Comparison of ENCODE assay signal across 27 cellular contexts in genomic region chr5:150190987-150191386, GRCh38. TPM values are rescaled to one million over a fixed set of nuclear protein-coding genes. Genes with fewer than 3 reads are reported as not detected.
"Had no signal": no experiment of that assay in that cellular context is flagged by ENCODE, and none has a peak within 500 bp of the region (broad histone marks: within the 10 kb centered on the region; RNA-seq: fewer than 3 reads in every experiment).

No MANE protein-coding gene starts in this region.

- H3K4me1 Mint-ChIP-seq: immature natural killer cell; memory B cell; naive B cell; stimulated activated naive CD8-positive, alpha-beta T cell treated with anti-CD3 and anti-CD28 coated beads, Interleukin-15, amount 100 ng/mL, for 72 hours had no signal

- H3K4me3 Mint-ChIP-seq: immature natural killer cell; memory B cell; stimulated activated naive B cell treated with anti-CD40 and anti-IgM and Interleukin-4, amounts not matched to agents 10 μg/mL and 1 μg/mL and 100 μg/mL, for 72 hours; stimulated activated naive CD8-positive, alpha-beta T cell treated with anti-CD3 and anti-CD28 coated beads, Interleukin-15, amount 100 ng/mL, for 72 hours had no signal

- H3K4me3 ChIP-seq: coronary artery, heart right ventricle, lower lobe of right lung, right atrium auricular region, sigmoid colon, skin epidermis, tibial nerve had no signal

- DNase-seq: effector memory CD4-positive, alpha-beta T cell; heart right ventricle; hypothalamus; immature natural killer cell; left ventricle myocardium inferior; lower lobe of right lung; naive B cell; sigmoid colon; stimulated activated CD4-positive, alpha-beta T cell treated with anti-CD3 and anti-CD28 coated beads, Interleukin-2, amount 100 ng/mL, for 24 hours; stimulated activated CD4-positive, alpha-beta T cell treated with anti-CD3 and anti-CD28 coated beads, Interleukin-4, amount 100 ng/mL, for 4 hours; stimulated activated naive B cell treated with anti-CD40 and anti-IgM and Interleukin-4, amounts not matched to agents 10 μg/mL and 1 μg/mL and 100 μg/mL, for 72 hours; stimulated activated naive CD8-positive, alpha-beta T cell treated with anti-CD3 and anti-CD28 coated beads, Interleukin-15, amount 100 ng/mL, for 72 hours; testis had no signal

- H3K9me3 Mint-ChIP-seq: immature natural killer cell; memory B cell; naive B cell; stimulated activated naive B cell treated with anti-CD40 and anti-IgM and Interleukin-4, amounts not matched to agents 10 μg/mL and 1 μg/mL and 100 μg/mL, for 72 hours; stimulated activated naive CD8-positive, alpha-beta T cell treated with anti-CD3 and anti-CD28 coated beads, Interleukin-15, amount 100 ng/mL, for 72 hours had no signal

- H3K9me3 ChIP-seq: heart right ventricle, left ventricle myocardium inferior, lower lobe of right lung, right atrium auricular region, sigmoid colon, testis, tibial nerve had no signal

- H3K27me3 ChIP-seq: right atrium auricular region, testis had no signal

- H3K36me3 ChIP-seq: heart right ventricle, left ventricle myocardium inferior, lower lobe of right lung, right atrium auricular region, sigmoid colon, tibial nerve had no signal

- H3K27ac ChIP-seq: coronary artery, heart right ventricle, left ventricle myocardium inferior, lower lobe of right lung, right atrium auricular region, sigmoid colon, skin epidermis, testis, tibial nerve had no signal

- H3K36me3 Mint-ChIP-seq: immature natural killer cell; memory B cell; naive B cell; stimulated activated naive B cell treated with anti-CD40 and anti-IgM and Interleukin-4, amounts not matched to agents 10 μg/mL and 1 μg/mL and 100 μg/mL, for 72 hours had no signal

- H3K27ac Mint-ChIP-seq: immature natural killer cell; memory B cell; stimulated activated naive B cell treated with anti-CD40 and anti-IgM and Interleukin-4, amounts not matched to agents 10 μg/mL and 1 μg/mL and 100 μg/mL, for 72 hours; stimulated activated naive CD8-positive, alpha-beta T cell treated with anti-CD3 and anti-CD28 coated beads, Interleukin-15, amount 100 ng/mL, for 72 hours had no signal

- ATAC-seq: lower lobe of right lung; stimulated activated naive B cell treated with anti-CD40 and anti-IgM and Interleukin-4, amounts not matched to agents 10 μg/mL and 1 μg/mL and 100 μg/mL, for 72 hours had no signal

- H3K4me1 ChIP-seq: lower lobe of right lung, testis had no signal

RNA-seq across cellular contexts. Expression of gene SLC6A7, which starts 1.1 kb away (rescaled TPM):
- total RNA-seq: chondrocyte, dermis microvascular lymphatic vessel endothelial cell, esophagus mucosa, fibroblast of lung, glomerular endothelial cell, heart right ventricle, left ventricle myocardium inferior, lower lobe of right lung, osteocyte, right atrium auricular region, sigmoid colon, tibial nerve had no signal

RNA-seq across cellular contexts. Expression of gene CDX1, which starts 24.4 kb away (rescaled TPM):
- total RNA-seq: dermis microvascular lymphatic vessel endothelial cell, esophagus mucosa, frontal cortex, glomerular endothelial cell, left ventricle myocardium inferior, lower lobe of right lung, right atrium auricular region, subcutaneous adipose tissue, ureter had no signal
